ENCODE assay signal across 17 cellular contexts in the genomic region with DNA sequence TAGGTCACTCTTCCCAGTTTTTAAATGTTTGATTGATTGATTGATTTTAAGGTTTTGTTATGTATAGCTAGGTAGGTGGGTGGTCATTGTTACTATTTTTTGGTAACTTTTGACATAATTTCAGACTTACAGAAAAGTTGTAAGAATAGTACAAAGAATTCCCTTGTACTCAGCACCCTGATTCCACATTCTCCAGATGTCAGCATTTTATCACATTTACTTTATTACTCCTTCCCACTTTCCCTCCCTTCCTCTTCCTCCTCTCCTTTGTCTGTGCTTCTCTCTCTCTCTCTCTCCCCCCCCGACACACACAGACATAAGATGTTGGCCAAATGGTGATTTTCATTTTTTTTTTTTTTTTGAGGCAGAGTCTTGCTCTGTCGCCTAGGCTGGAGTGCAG. TPM values are rescaled to one million over a fixed set of nuclear protein-coding genes. Genes with fewer than 3 reads are reported as not detected.
DNase-seq lines count a peak whose midpoint lies in the region; ATAC-seq, FAIRE-seq and TF ChIP-seq lines count a peak whose summit lies in the region.
"Had no signal": no experiment of that assay in that cellular context is flagged by ENCODE, and none has a peak within 500 bp of the region (broad histone marks: within the 10 kb centered on the region; RNA-seq: fewer than 3 reads in every experiment).

No MANE protein-coding gene starts in this region.

- no peak for TF ChIP-seq RAD21 in A549 (conservative IDR thresholded peaks at IDR 0.05 in 1 of 2, IDR thresholded peaks at IDR 0.05 in 1 of 2)

- no peaks in the 10 kb centered on the region for H3K27me3 ChIP-seq in foreskin keratinocyte
- H3K27me3 ChIP-seq: BE2C had no signal

- intact Hi-C loops in activated CD8-positive, alpha-beta T cell treated with anti-CD3 and anti-CD28 coated beads for 36 hours (cut with micrococcal nuclease): no loop called here

- no peak for TF ChIP-seq EP300 in A549 (IDR thresholded peaks at IDR 0.05)

- no peaks in the 10 kb centered on the region for H3K4me1 ChIP-seq in A549
- no peaks in the 10 kb centered on the region for H3K4me1 ChIP-seq in foreskin keratinocyte
- H3K4me1 ChIP-seq: BE2C had no signal

- FAIRE-seq in A549 (lab: Jason Lieb, UNC): no peak
- FAIRE-seq: A204.1, G401.6, GM12892, GM19239 had no signal

- H3K4me1 Mint-ChIP-seq in activated CD8-positive, alpha-beta T cell treated with anti-CD3 and anti-CD28 coated beads for 36 hours (ENCODE audit: low read depth): peaks cover 16% of the 10 kb centered on the region
- H3K4me1 Mint-ChIP-seq in activated CD8-positive, alpha-beta T cell treated with anti-CD3 and anti-CD28 coated beads, Interleukin-2, amount 10 ng/mL, durations not matched to agents 7 days and 5 days (ENCODE audit: low read depth): peaks cover 24% of the 10 kb centered on the region
- no peaks in the 10 kb centered on the region for H3K4me1 Mint-ChIP-seq in activated T-helper 17 cell treated with anti-CD3 and anti-CD28 coated beads, Interleukin-2, amount 50 U/mL, for 72 hours
- peaks cover 15 to 31% (median 17%) of the 10 kb centered on the region in 3 donors for H3K4me1 Mint-ChIP-seq in naive B cell
- H3K4me1 Mint-ChIP-seq: H9 had no signal

- H3K9me3 Mint-ChIP-seq in activated CD8-positive, alpha-beta T cell treated with anti-CD3 and anti-CD28 coated beads for 36 hours: no peaks in the 10 kb centered on the region
- no peaks in the 10 kb centered on the region for H3K9me3 Mint-ChIP-seq in activated CD8-positive, alpha-beta T cell treated with anti-CD3 and anti-CD28 coated beads, Interleukin-2, amount 10 ng/mL, durations not matched to agents 7 days and 5 days (ENCODE audit: insufficient read depth)
- no peaks in the 10 kb centered on the region for H3K9me3 Mint-ChIP-seq in activated T-helper 17 cell treated with anti-CD3 and anti-CD28 coated beads, Interleukin-2, amount 50 U/mL, for 72 hours
- H3K9me3 Mint-ChIP-seq in naive B cell: no peaks in the 10 kb centered on the region
- H3K9me3 Mint-ChIP-seq: CD4-positive, alpha-beta memory T cell; H9 had no signal

- H3K4me3 ChIP-seq in A549: no peak overlapping the region

- no peak overlapping the region for H3K4me3 Mint-ChIP-seq in activated CD8-positive, alpha-beta T cell treated with anti-CD3 and anti-CD28 coated beads for 36 hours
- H3K4me3 Mint-ChIP-seq in activated CD8-positive, alpha-beta T cell treated with anti-CD3 and anti-CD28 coated beads, Interleukin-2, amount 10 ng/mL, durations not matched to agents 7 days and 5 days: no peak overlapping the region
- H3K4me3 Mint-ChIP-seq in activated T-helper 17 cell treated with anti-CD3 and anti-CD28 coated beads, Interleukin-2, amount 50 U/mL, for 72 hours: no peak overlapping the region
- peak overlapping the region in 1 of 8 donors; percentile 25 for H3K4me3 Mint-ChIP-seq in naive B cell
- H3K4me3 Mint-ChIP-seq: CD4-positive, alpha-beta memory T cell; H9 had no signal

- no peak for ATAC-seq in activated CD8-positive, alpha-beta T cell treated with anti-CD3 and anti-CD28 coated beads for 36 hours
- no peak for ATAC-seq in activated CD8-positive, alpha-beta T cell treated with anti-CD3 and anti-CD28 coated beads, Interleukin-2, amount 10 ng/mL, durations not matched to agents 7 days and 5 days
- no peak for ATAC-seq in A549
- no peak for ATAC-seq in activated T-helper 17 cell treated with anti-CD3 and anti-CD28 coated beads, Interleukin-2, amount 50 U/mL, for 72 hours (replicated peaks)
- no peak for ATAC-seq in naive B cell (ENCODE audit: low read depth in 2 of 2)
- ATAC-seq in foreskin keratinocyte: no peak

- H3K27ac Mint-ChIP-seq in activated CD8-positive, alpha-beta T cell treated with anti-CD3 and anti-CD28 coated beads for 36 hours: peak overlapping the region; percentile 15
- H3K27ac Mint-ChIP-seq in activated CD8-positive, alpha-beta T cell treated with anti-CD3 and anti-CD28 coated beads, Interleukin-2, amount 10 ng/mL, durations not matched to agents 7 days and 5 days: no peak overlapping the region
- H3K27ac Mint-ChIP-seq in activated T-helper 17 cell treated with anti-CD3 and anti-CD28 coated beads, Interleukin-2, amount 50 U/mL, for 72 hours: peak overlapping the region; percentile 7
- peak overlapping the region in 5 of 6 donors; percentile 26 to 76 (median 50) for H3K27ac Mint-ChIP-seq in naive B cell
- H3K27ac Mint-ChIP-seq: H9 had no signal

- POLR2A ChIA-PET in activated CD8-positive, alpha-beta T cell treated with anti-CD3 and anti-CD28 coated beads for 36 hours (lab: Charles Lee): interaction anchor here (0.7 kb wide), 1 partner anchor 31 kb away, joined by 3 read pairs; no protein-coding TSS in a partner anchor
- POLR2A ChIA-PET in activated CD8-positive, alpha-beta T cell treated with anti-CD3 and anti-CD28 coated beads, Interleukin-2, amount 10 ng/mL, durations not matched to agents 7 days and 5 days (lab: Charles Lee): no interaction called here
- POLR2A ChIA-PET in A549 (lab: Yijun Ruan, JAX): no interaction called here

- H3K27me3 Mint-ChIP-seq in activated CD8-positive, alpha-beta T cell treated with anti-CD3 and anti-CD28 coated beads for 36 hours: no peaks in the 10 kb centered on the region
- H3K27me3 Mint-ChIP-seq in activated CD8-positive, alpha-beta T cell treated with anti-CD3 and anti-CD28 coated beads, Interleukin-2, amount 10 ng/mL, durations not matched to agents 7 days and 5 days (ENCODE audit: low read depth): no peaks in the 10 kb centered on the region
- no peaks in the 10 kb centered on the region for H3K27me3 Mint-ChIP-seq in activated T-helper 17 cell treated with anti-CD3 and anti-CD28 coated beads, Interleukin-2, amount 50 U/mL, for 72 hours
- H3K27me3 Mint-ChIP-seq in naive B cell: no peaks in the 10 kb centered on the region
- H3K27me3 Mint-ChIP-seq: CD4-positive, alpha-beta memory T cell had no signal

- peaks cover 49% of the 10 kb centered on the region for H3K36me3 Mint-ChIP-seq in activated CD8-positive, alpha-beta T cell treated with anti-CD3 and anti-CD28 coated beads for 36 hours (ENCODE audit: low read depth)
- H3K36me3 Mint-ChIP-seq in activated CD8-positive, alpha-beta T cell treated with anti-CD3 and anti-CD28 coated beads, Interleukin-2, amount 10 ng/mL, durations not matched to agents 7 days and 5 days (ENCODE audit: low read depth): peaks cover 69% of the 10 kb centered on the region
- H3K36me3 Mint-ChIP-seq in activated T-helper 17 cell treated with anti-CD3 and anti-CD28 coated beads, Interleukin-2, amount 50 U/mL, for 72 hours (ENCODE audit: low read depth): peaks cover 92% of the 10 kb centered on the region
- H3K36me3 Mint-ChIP-seq in naive B cell: peaks cover 6 to 11% of the 10 kb centered on the region in 2 donors

- TF ChIP-seq POLR2A in A549 (IDR thresholded peaks at IDR 0.05; ENCODE audit: low read length): no peak

- DNase-seq in activated CD8-positive, alpha-beta T cell treated with anti-CD3 and anti-CD28 coated beads for 36 hours: no peak
- DNase-seq in activated CD8-positive, alpha-beta T cell treated with anti-CD3 and anti-CD28 coated beads, Interleukin-2, amount 10 ng/mL, durations not matched to agents 7 days and 5 days: no peak
- no peak for DNase-seq in A549 (ENCODE audit: low read depth in 1 of 2, low spot score in 1 of 2)
- DNase-seq in naive B cell: no peak
- DNase-seq in SHP77 treated with DMSO at 0.1 percent for 48 hours (lab: John Stamatoyannopoulos, UW): no peak
- DNase-seq in foreskin keratinocyte: no peak
- DNase-seq: BE2C; CD4-positive, alpha-beta memory T cell; DMS79; GOT3; H9 had no signal

- 93% methylated on average over 2 of the region's 2 CpGs for WGBS in A549 (ENCODE audit: missing lambda C conversion rate)

- H3K27ac ChIP-seq in A549: no peak overlapping the region
- H3K27ac ChIP-seq in foreskin keratinocyte: no peak overlapping the region
- H3K27ac ChIP-seq: C4-2B had no signal

- H3K4me2 ChIP-seq in A549: no peak overlapping the region

- no peak for TF ChIP-seq CTCF in activated CD8-positive, alpha-beta T cell treated with anti-CD3 and anti-CD28 coated beads for 36 hours (IDR thresholded peaks at IDR 0.05)
- no peak for TF ChIP-seq CTCF in A549 (IDR thresholded peaks at IDR 0.05)
- TF ChIP-seq CTCF in foreskin keratinocyte (conservative IDR thresholded peaks at IDR 0.05): no peak

- no peaks in the 10 kb centered on the region for H3K9me3 ChIP-seq in A549
- H3K9me3 ChIP-seq: BE2C had no signal

- CTCF ChIA-PET in activated CD8-positive, alpha-beta T cell treated with anti-CD3 and anti-CD28 coated beads for 36 hours (lab: Charles Lee): interaction anchor here (0.9 to 1.3 kb wide), 2 partner anchors 14 to 197 kb away, joined by 3 to 4 read pairs; no protein-coding TSS in a partner anchor
- CTCF ChIA-PET in activated CD8-positive, alpha-beta T cell treated with anti-CD3 and anti-CD28 coated beads, Interleukin-2, amount 10 ng/mL, durations not matched to agents 7 days and 5 days (lab: Charles Lee): no interaction called here
- CTCF ChIA-PET in A549 (lab: Yijun Ruan, JAX): interaction anchor here (0.7 to 2.2 kb wide), 4 partner anchors 11 to 56 kb away, joined by 3 to 8 read pairs (median 3); no protein-coding TSS in a partner anchor

RNA-seq across cellular contexts. Expression of gene IDH3A, which starts 14.8 kb away (rescaled TPM):
- 100 to 1,000 TPM; 106 to 110 TPM for total RNA-seq in activated CD8-positive, alpha-beta T cell treated with anti-CD3 and anti-CD28 coated beads for 36 hours
- 10 to 100 TPM; 80.7 to 84.2 TPM for total RNA-seq in activated CD8-positive, alpha-beta T cell treated with anti-CD3 and anti-CD28 coated beads, Interleukin-2, amount 10 ng/mL, durations not matched to agents 7 days and 5 days
- 148 and 149 TPM in 2 replicates for polyA plus RNA-seq in A549 (2011; rRNA removed)
- 53.3 and 59.5 TPM in 2 replicates for polyA plus RNA-seq in A549 (2012; cell fraction: cytosol; rRNA removed)
- polyA plus RNA-seq in A549 (2012; cell fraction: nucleus; rRNA removed): 30.6 and 50.6 TPM in 2 replicates
- 78.3 to 92.0 TPM (median 85.6 TPM) in 3 replicates for polyA plus RNA-seq in A549 (2017; fragmentation: RNase III; extraction: RNeasy Plus Mini Kit Qiagen cat#74134 plus additional on column Dnase treatment)
- polyA minus RNA-seq in A549 (2011; rRNA and poly(A)+ RNA removed): 72.2 and 82.0 TPM in 2 replicates
- total RNA-seq in activated T-helper 17 cell treated with anti-CD3 and anti-CD28 coated beads, Interleukin-2, amount 50 U/mL, for 72 hours: 100 to 1,000 TPM in 1 of 2 donors, 10 to 100 TPM in 1; 61.9 to 176 TPM
- polyA plus RNA-seq in naive B cell (ENCODE audit: low read depth in 6 of 6): 100 to 1,000 TPM in 1 of 6 donors, 10 to 100 TPM in 5; 69.1 to 116 (median 76.7) TPM
- 73.3 and 80.4 TPM in 2 replicates for total RNA-seq in foreskin keratinocyte
- polyA plus RNA-seq in foreskin keratinocyte: 34.6 and 48.0 TPM in 2 replicates

RNA-seq across cellular contexts. Expression of gene CIB2, which starts 32.8 kb away (rescaled TPM):
- total RNA-seq in activated CD8-positive, alpha-beta T cell treated with anti-CD3 and anti-CD28 coated beads for 36 hours: 1 to 10 TPM; 1.6 TPM
- total RNA-seq in activated CD8-positive, alpha-beta T cell treated with anti-CD3 and anti-CD28 coated beads, Interleukin-2, amount 10 ng/mL, durations not matched to agents 7 days and 5 days: 1 to 10 TPM; 1.4 to 2.2 TPM
- polyA plus RNA-seq in A549 (2011; rRNA removed) (16.4 and 21.2 TPM in 2 replicates), A549 (2017; fragmentation: RNase III; extraction: RNeasy Plus Mini Kit Qiagen cat#74134 plus additional on column Dnase treatment) (21.6 to 26.7 TPM (median 25.3 TPM) in 3 replicates), naive B cell (ENCODE audit: low read depth in 6 of 6) (1 to 10 TPM in 2 of 6 donors, under 1 TPM in 3, not detected in 1; 0.57 to 2.6 (median 0.82) TPM), foreskin keratinocyte (18.8 and 25.2 TPM in 2 replicates)
- polyA plus RNA-seq in A549 (2012; cell fraction: cytosol; rRNA removed): 15.8 and 17.4 TPM in 2 replicates
- polyA plus RNA-seq in A549 (2012; cell fraction: nucleus; rRNA removed): 6.4 and 7.8 TPM in 2 replicates
- polyA minus RNA-seq in A549 (2011; rRNA and poly(A)+ RNA removed): 21.1 and 26.6 TPM in 2 replicates
- 1 to 10 TPM in 1 of 2 donors, under 1 TPM in 1; 0.65 to 1.7 TPM for total RNA-seq in activated T-helper 17 cell treated with anti-CD3 and anti-CD28 coated beads, Interleukin-2, amount 50 U/mL, for 72 hours
- total RNA-seq in foreskin keratinocyte: 13.6 and 17.4 TPM in 2 replicates
